ENCODE assay signal across 16 cellular contexts in genomic region chr12:129607756-129608155, GRCh38.
"Had no signal": no experiment of that assay in that cellular context is flagged by ENCODE, and none has a peak within 500 bp of the region (broad histone marks: within the 10 kb centered on the region; RNA-seq: fewer than 3 reads in every experiment).

No MANE protein-coding gene starts in this region.

- ATAC-seq: activated T-helper 17 cell treated with anti-CD3 and anti-CD28 coated beads, Interleukin-2, amount 50 U/mL, for 72 hours; psoas muscle had no signal

- H3K4me3 ChIP-seq: breast epithelium, dorsolateral prefrontal cortex, esophagus muscularis mucosa, psoas muscle, right lobe of liver, upper lobe of left lung had no signal

- H3K9me3 ChIP-seq: psoas muscle, right lobe of liver, SK-N-SH, upper lobe of left lung had no signal

- H3K36me3 Mint-ChIP-seq: activated naive CD4-positive, alpha-beta T cell treated with anti-CD3 and anti-CD28 coated beads, Interleukin-2, amount 10 ng/mL, durations not matched to agents 7 days and 5 days had no signal

- H3K4me3 Mint-ChIP-seq: activated B cell treated with CpG ODN at 0.5 μM for 24 hours; activated CD4-positive, alpha-beta T cell treated with anti-CD3 and anti-CD28 coated beads, Interleukin-2, amount 10 ng/mL, durations not matched to agents 7 days and 5 days; activated naive CD4-positive, alpha-beta T cell treated with anti-CD3 and anti-CD28 coated beads, Interleukin-2, amount 10 ng/mL, durations not matched to agents 7 days and 5 days; activated T-helper 17 cell treated with anti-CD3 and anti-CD28 coated beads, Interleukin-2, amount 50 U/mL, for 72 hours; T-helper 1 cell treated with Interleukin-12 subunit alpha and Interleukin-12 subunit beta and Interleukin-4 antibody, amounts not matched to agents 30 μg/mL and 1 μg/mL, for 36 hours had no signal

- H3K4me1 Mint-ChIP-seq: activated B cell treated with CpG ODN at 0.5 μM for 24 hours; activated CD4-positive, alpha-beta T cell treated with anti-CD3 and anti-CD28 coated beads, Interleukin-2, amount 10 ng/mL, durations not matched to agents 7 days and 5 days; activated naive CD4-positive, alpha-beta T cell treated with anti-CD3 and anti-CD28 coated beads, Interleukin-2, amount 10 ng/mL, durations not matched to agents 7 days and 5 days; activated T-helper 17 cell treated with anti-CD3 and anti-CD28 coated beads, Interleukin-2, amount 50 U/mL, for 72 hours had no signal

- H3K27ac ChIP-seq: breast epithelium, esophagus muscularis mucosa, psoas muscle, right lobe of liver, upper lobe of left lung had no signal

- H3K27me3 Mint-ChIP-seq: activated B cell treated with CpG ODN at 0.5 μM for 24 hours; activated CD4-positive, alpha-beta T cell treated with anti-CD3 and anti-CD28 coated beads, Interleukin-2, amount 10 ng/mL, durations not matched to agents 7 days and 5 days; activated naive CD4-positive, alpha-beta T cell treated with anti-CD3 and anti-CD28 coated beads, Interleukin-2, amount 10 ng/mL, durations not matched to agents 7 days and 5 days; activated T-helper 17 cell treated with anti-CD3 and anti-CD28 coated beads, Interleukin-2, amount 50 U/mL, for 72 hours had no signal

- H3K4me1 ChIP-seq: breast epithelium, esophagus muscularis mucosa, psoas muscle, right lobe of liver had no signal

- H3K36me3 ChIP-seq: breast epithelium, esophagus muscularis mucosa, right lobe of liver, upper lobe of left lung had no signal

- DNase-seq: activated B cell treated with CpG ODN at 0.5 μM for 24 hours; activated CD4-positive, alpha-beta T cell treated with anti-CD3 and anti-CD28 coated beads, Interleukin-2, amount 10 ng/mL, durations not matched to agents 7 days and 5 days; activated CD8-positive, alpha-beta memory T cell treated with anti-CD3 and anti-CD28 coated beads for 24 hours; activated naive CD4-positive, alpha-beta T cell treated with anti-CD3 and anti-CD28 coated beads, Interleukin-2, amount 10 ng/mL, durations not matched to agents 7 days and 5 days; dorsolateral prefrontal cortex; psoas muscle; right lobe of liver; SK-N-SH; stimulated activated CD4-positive, alpha-beta T cell treated with anti-CD3 and anti-CD28 coated beads, Interleukin-12 subunit alpha, Interleukin-12 subunit beta, amount 100 ng/mL, for 4 hours; stimulated activated naive CD4-positive, alpha-beta T cell; substantia nigra; upper lobe of left lung had no signal

- H3K27me3 ChIP-seq: breast epithelium, dorsolateral prefrontal cortex, esophagus muscularis mucosa, right lobe of liver, upper lobe of left lung had no signal

- H3K27ac Mint-ChIP-seq: activated B cell treated with CpG ODN at 0.5 μM for 24 hours; activated CD4-positive, alpha-beta T cell treated with anti-CD3 and anti-CD28 coated beads, Interleukin-2, amount 10 ng/mL, durations not matched to agents 7 days and 5 days; activated naive CD4-positive, alpha-beta T cell treated with anti-CD3 and anti-CD28 coated beads, Interleukin-2, amount 10 ng/mL, durations not matched to agents 7 days and 5 days; activated T-helper 17 cell treated with anti-CD3 and anti-CD28 coated beads, Interleukin-2, amount 50 U/mL, for 72 hours; T-helper 1 cell treated with Interleukin-12 subunit alpha and Interleukin-12 subunit beta and Interleukin-4 antibody, amounts not matched to agents 30 μg/mL and 1 μg/mL, for 36 hours had no signal

- H3K9ac ChIP-seq: SK-N-SH had no signal
